In the genomic region with DNA sequence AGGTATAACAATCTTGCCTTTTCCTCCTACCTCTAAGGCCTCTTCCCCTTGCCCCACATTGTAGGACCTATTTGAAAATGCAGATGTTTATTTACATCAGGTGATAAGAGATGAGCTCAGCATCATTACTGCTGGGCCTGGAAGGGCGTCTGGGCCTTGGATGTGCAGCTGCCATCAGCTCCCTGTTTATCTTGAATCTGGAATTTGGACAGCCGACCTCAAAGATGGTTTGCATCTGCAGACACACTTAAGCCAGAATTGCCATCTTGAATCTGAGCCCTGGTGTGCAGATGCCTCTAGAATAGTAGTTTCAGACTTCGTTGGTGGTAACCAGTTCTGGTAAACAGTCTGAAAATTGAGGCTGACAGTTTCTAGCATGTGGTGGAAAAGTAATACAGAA, we compare ENCODE assay signal across 2 cellular contexts.
TF ChIP-seq lines count a peak whose summit lies in the region.

No MANE protein-coding gene starts in this region.

TF ChIP-seq in GM12891, 5 proteins besides CTCF, POLR2A, EP300 and RAD21:
- TF ChIP-seq PAX5 (IDR thresholded peaks at IDR 0.05; ENCODE audit: insufficient read depth, low read length, severe bottlenecking) (no peak), SPI1 (IDR thresholded peaks at IDR 0.05; ENCODE audit: low read depth, low read length) (no peak), POU2F2 (IDR thresholded peaks at IDR 0.05; ENCODE audit: low read depth, low read length) (no peak), POLR2AphosphoS5 (IDR thresholded peaks at IDR 0.05; ENCODE audit: low read depth, low read length) (no peak), TAF1 (IDR thresholded peaks at IDR 0.05; ENCODE audit: low read depth, low read length) (no peak)

TF ChIP-seq in GM12878, 131 proteins besides CTCF, POLR2A, EP300 and RAD21:
- TF ChIP-seq BMI1 (IDR thresholded peaks at IDR 0.05; ENCODE audit: borderline replicate concordance) (no peak), NRF1 (conservative IDR thresholded peaks at IDR 0.05; ENCODE audit: low read depth, low read length) (no peak), SIN3A (IDR thresholded peaks at IDR 0.05; ENCODE audit: low read depth, low read length) (no peak), TCF12 (IDR thresholded peaks at IDR 0.05; ENCODE audit: low read depth, low read length) (no peak), SMARCA5 (IDR thresholded peaks at IDR 0.05) (no peak)
- TF ChIP-seq, protein P1, sequence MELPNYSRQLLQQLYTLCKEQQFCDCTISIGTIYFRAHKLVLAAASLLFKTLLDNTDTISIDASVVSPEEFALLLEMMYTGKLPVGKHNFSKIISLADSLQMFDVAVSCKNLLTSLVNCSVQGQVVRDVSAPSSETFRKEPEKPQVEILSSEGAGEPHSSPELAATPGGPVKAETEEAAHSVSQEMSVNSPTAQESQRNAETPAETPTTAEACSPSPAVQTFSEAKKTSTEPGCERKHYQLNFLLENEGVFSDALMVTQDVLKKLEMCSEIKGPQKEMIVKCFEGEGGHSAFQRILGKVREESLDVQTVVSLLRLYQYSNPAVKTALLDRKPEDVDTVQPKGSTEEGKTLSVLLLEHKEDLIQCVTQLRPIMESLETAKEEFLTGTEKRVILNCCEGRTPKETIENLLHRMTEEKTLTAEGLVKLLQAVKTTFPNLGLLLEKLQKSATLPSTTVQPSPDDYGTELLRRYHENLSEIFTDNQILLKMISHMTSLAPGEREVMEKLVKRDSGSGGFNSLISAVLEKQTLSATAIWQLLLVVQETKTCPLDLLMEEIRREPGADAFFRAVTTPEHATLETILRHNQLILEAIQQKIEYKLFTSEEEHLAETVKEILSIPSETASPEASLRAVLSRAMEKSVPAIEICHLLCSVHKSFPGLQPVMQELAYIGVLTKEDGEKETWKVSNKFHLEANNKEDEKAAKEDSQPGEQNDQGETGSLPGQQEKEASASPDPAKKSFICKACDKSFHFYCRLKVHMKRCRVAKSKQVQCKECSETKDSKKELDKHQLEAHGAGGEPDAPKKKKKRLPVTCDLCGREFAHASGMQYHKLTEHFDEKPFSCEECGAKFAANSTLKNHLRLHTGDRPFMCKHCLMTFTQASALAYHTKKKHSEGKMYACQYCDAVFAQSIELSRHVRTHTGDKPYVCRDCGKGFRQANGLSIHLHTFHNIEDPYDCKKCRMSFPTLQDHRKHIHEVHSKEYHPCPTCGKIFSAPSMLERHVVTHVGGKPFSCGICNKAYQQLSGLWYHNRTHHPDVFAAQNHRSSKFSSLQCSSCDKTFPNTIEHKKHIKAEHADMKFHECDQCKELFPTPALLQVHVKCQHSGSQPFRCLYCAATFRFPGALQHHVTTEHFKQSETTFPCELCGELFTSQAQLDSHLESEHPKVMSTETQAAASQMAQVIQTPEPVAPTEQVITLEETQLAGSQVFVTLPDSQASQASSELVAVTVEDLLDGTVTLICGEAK (IDR thresholded peaks at IDR 0.05; ENCODE audit: borderline replicate concordance) = no peak
- TF ChIP-seq, protein P2, sequence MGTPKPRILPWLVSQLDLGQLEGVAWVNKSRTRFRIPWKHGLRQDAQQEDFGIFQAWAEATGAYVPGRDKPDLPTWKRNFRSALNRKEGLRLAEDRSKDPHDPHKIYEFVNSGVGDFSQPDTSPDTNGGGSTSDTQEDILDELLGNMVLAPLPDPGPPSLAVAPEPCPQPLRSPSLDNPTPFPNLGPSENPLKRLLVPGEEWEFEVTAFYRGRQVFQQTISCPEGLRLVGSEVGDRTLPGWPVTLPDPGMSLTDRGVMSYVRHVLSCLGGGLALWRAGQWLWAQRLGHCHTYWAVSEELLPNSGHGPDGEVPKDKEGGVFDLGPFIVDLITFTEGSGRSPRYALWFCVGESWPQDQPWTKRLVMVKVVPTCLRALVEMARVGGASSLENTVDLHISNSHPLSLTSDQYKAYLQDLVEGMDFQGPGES (IDR thresholded peaks at IDR 0.05) = no peak
